Comparison of ENCODE assay signal across 16 cellular contexts in genomic region chr12:92462527-92462926, GRCh38.
DNase-seq lines count a peak whose midpoint lies in the region; ATAC-seq and TF ChIP-seq lines count a peak whose summit lies in the region.
"Had no signal": no experiment of that assay in that cellular context is flagged by ENCODE, and none has a peak within 500 bp of the region (broad histone marks: within the 10 kb centered on the region; RNA-seq: fewer than 3 reads in every experiment).

No MANE protein-coding gene starts in this region.

- ATAC-seq in CD4-positive, alpha-beta T cell (ENCODE audit: poor library complexity) = no peak
- ATAC-seq in activated naive CD8-positive, alpha-beta T cell treated with anti-CD3 and anti-CD28 coated beads, Interleukin-2, amount 50 U/mL, for 24 hours = no peak
- ATAC-seq in natural killer cell treated with Interleukin-12 subunit alpha and Interleukin-12 subunit beta and Interleukin-15 and Interleukin-18, amount 100 ng/mL, for 72 hours = no peak
- ATAC-seq in omental fat pad (ENCODE audit: low FRiP score) = no peak

- no peak for TF ChIP-seq CTCF in CD4-positive, alpha-beta T cell (IDR thresholded peaks at IDR 0.05)
- TF ChIP-seq CTCF in MM.1S (IDR thresholded peaks at IDR 0.05; ENCODE audit: low read length) (no peak), omental fat pad (IDR thresholded peaks at IDR 0.05) (no peak)

- no peaks in the 10 kb centered on the region for H3K9me3 ChIP-seq in CD4-positive, alpha-beta T cell (ENCODE audit: control insufficient read depth, low read length)
- H3K9me3 ChIP-seq in MM.1S (replicated peaks; ENCODE audit: insufficient read depth, low read length) = no peaks in the 10 kb centered on the region

- no peaks in the 10 kb centered on the region for H4K20me1 ChIP-seq in MM.1S (ENCODE audit: insufficient read depth, low read length)

- peaks cover 42% of the 10 kb centered on the region for H3K4me1 Mint-ChIP-seq in CD4-positive, alpha-beta T cell (ENCODE audit: low read depth)
- peaks cover 73% of the 10 kb centered on the region for H3K4me1 Mint-ChIP-seq in activated naive CD8-positive, alpha-beta T cell treated with anti-CD3 and anti-CD28 coated beads, Interleukin-2, amount 50 U/mL, for 24 hours
- H3K4me1 Mint-ChIP-seq in natural killer cell treated with Interleukin-12 subunit alpha and Interleukin-12 subunit beta and Interleukin-15 and Interleukin-18, amount 100 ng/mL, for 72 hours (ENCODE audit: low read depth in 2 of 2) = peaks cover 36 to 42% of the 10 kb centered on the region in 2 donors

- no peaks in the 10 kb centered on the region for H3K27me3 ChIP-seq in CD4-positive, alpha-beta T cell (ENCODE audit: control insufficient read depth, insufficient read depth, low read length)
- no peaks in the 10 kb centered on the region for H3K27me3 ChIP-seq in MM.1S (replicated peaks; ENCODE audit: insufficient read depth, low read length)
- H3K27me3 ChIP-seq: neural progenitor cell had no signal

- H3F3A ChIP-seq in MM.1S (ENCODE audit: insufficient read depth, low read length) = peaks cover 56% of the 10 kb centered on the region

- H3K27ac Mint-ChIP-seq in CD4-positive, alpha-beta T cell = peak overlapping the region; percentile 66
- H3K27ac Mint-ChIP-seq in activated naive CD8-positive, alpha-beta T cell treated with anti-CD3 and anti-CD28 coated beads, Interleukin-2, amount 50 U/mL, for 24 hours = peak overlapping the region; percentile 9
- H3K27ac Mint-ChIP-seq in natural killer cell treated with Interleukin-12 subunit alpha and Interleukin-12 subunit beta and Interleukin-15 and Interleukin-18, amount 100 ng/mL, for 72 hours = peak overlapping the region; percentile 69 to 77
- H3K27ac Mint-ChIP-seq: neural progenitor cell had no signal

- H3K36me3 Mint-ChIP-seq in CD4-positive, alpha-beta T cell (ENCODE audit: low read depth) = no peaks in the 10 kb centered on the region
- peaks cover 3% of the 10 kb centered on the region for H3K36me3 Mint-ChIP-seq in activated naive CD8-positive, alpha-beta T cell treated with anti-CD3 and anti-CD28 coated beads, Interleukin-2, amount 50 U/mL, for 24 hours (ENCODE audit: low read depth)
- H3K36me3 Mint-ChIP-seq in natural killer cell treated with Interleukin-12 subunit alpha and Interleukin-12 subunit beta and Interleukin-15 and Interleukin-18, amount 100 ng/mL, for 72 hours = peaks cover 4% of the 10 kb centered on the region
- H3K36me3 Mint-ChIP-seq: neural progenitor cell had no signal

- H3K9ac ChIP-seq in MM.1S (ENCODE audit: low read length) = peak overlapping the region; percentile 42; the same call in 1 of the 2 replicates
- H3K9ac ChIP-seq: neural progenitor cell had no signal

- H3K79me2 ChIP-seq in MM.1S (ENCODE audit: low read length) = no peaks in the 10 kb centered on the region

- no peak overlapping the region for H2AFZ ChIP-seq in MM.1S (ENCODE audit: low read length)
- H2AFZ ChIP-seq: neural progenitor cell had no signal

- DNase-seq in CD4-positive, alpha-beta T cell = no peak
- DNase-seq in MM.1S (peak; percentile 61), NOMO-1 treated with DMSO at 0.1 percent for 48 hours (lab: John Stamatoyannopoulos, UW; ENCODE audit: unreplicated experiment) (no peak), omental fat pad (ENCODE audit: low spot score) (no peak), GOT3 (lab: John Stamatoyannopoulos, UW) (no peak)
- no peak for DNase-seq in activated naive CD8-positive, alpha-beta T cell treated with anti-CD3 and anti-CD28 coated beads, Interleukin-2, amount 50 U/mL, for 24 hours
- no peak for DNase-seq in natural killer cell treated with Interleukin-12 subunit alpha and Interleukin-12 subunit beta and Interleukin-15 and Interleukin-18, amount 100 ng/mL, for 72 hours (ENCODE audit: low spot score)
- DNase-seq in stimulated activated CD4-positive, alpha-beta T cell treated with anti-CD3 and anti-CD28 coated beads, Interleukin-1b, Interleukin-23, amount 100 ng/mL, for 48 hours = no peak
- DNase-seq: activated effector memory CD4-positive, alpha-beta T cell treated with Interleukin-2 at 50 U/mL for 16 hours; amygdala; left colon; NCI-H1092 treated with DMSO at 0.1 percent for 48 hours; NCI-H2107; NCI-H524; SIG-M5 had no signal

- H3K27me3 Mint-ChIP-seq in CD4-positive, alpha-beta T cell = no peaks in the 10 kb centered on the region
- H3K27me3 Mint-ChIP-seq in activated naive CD8-positive, alpha-beta T cell treated with anti-CD3 and anti-CD28 coated beads, Interleukin-2, amount 50 U/mL, for 24 hours = no peaks in the 10 kb centered on the region
- H3K27me3 Mint-ChIP-seq in natural killer cell treated with Interleukin-12 subunit alpha and Interleukin-12 subunit beta and Interleukin-15 and Interleukin-18, amount 100 ng/mL, for 72 hours = no peaks in the 10 kb centered on the region

- intact Hi-C loops in CD4-positive, alpha-beta T cell (cut with DNase I, micrococcal nuclease) = no loop called here

- H3K36me3 ChIP-seq in MM.1S (replicated peaks; ENCODE audit: insufficient read depth, low read length) = no peaks in the 10 kb centered on the region
- H3K36me3 ChIP-seq: neural progenitor cell had no signal

- H3K4me2 ChIP-seq in MM.1S (ENCODE audit: low read depth, low read length) = peak overlapping the region; percentile 57
- H3K4me2 ChIP-seq: neural progenitor cell had no signal

- H3K4me1 ChIP-seq in MM.1S (ENCODE audit: low read length) = peaks cover 71% of the 10 kb centered on the region

- no peak overlapping the region for H3K4me3 Mint-ChIP-seq in CD4-positive, alpha-beta T cell
- no peak overlapping the region for H3K4me3 Mint-ChIP-seq in activated naive CD8-positive, alpha-beta T cell treated with anti-CD3 and anti-CD28 coated beads, Interleukin-2, amount 50 U/mL, for 24 hours
- no peak overlapping the region for H3K4me3 Mint-ChIP-seq in natural killer cell treated with Interleukin-12 subunit alpha and Interleukin-12 subunit beta and Interleukin-15 and Interleukin-18, amount 100 ng/mL, for 72 hours
- H3K4me3 Mint-ChIP-seq: neural progenitor cell had no signal

- no peak overlapping the region for H3K27ac ChIP-seq in CD4-positive, alpha-beta T cell (ENCODE audit: low read depth, low read length)
- peak overlapping the region; percentile 90 for H3K27ac ChIP-seq in MM.1S (ENCODE audit: low read length)
- H3K27ac ChIP-seq: neural progenitor cell had no signal

- H3K4me3 ChIP-seq in MM.1S (ENCODE audit: low read length) = no peak overlapping the region
- H3K4me3 ChIP-seq: neural progenitor cell had no signal

- CTCF ChIA-PET in CD4-positive, alpha-beta T cell (lab: Charles Lee) = no interaction called here

- H3K9me2 ChIP-seq in MM.1S (replicated peaks; ENCODE audit: insufficient read depth, low read length) = no peaks in the 10 kb centered on the region

- no peaks in the 10 kb centered on the region for H3K9me3 Mint-ChIP-seq in CD4-positive, alpha-beta T cell
- H3K9me3 Mint-ChIP-seq in activated naive CD8-positive, alpha-beta T cell treated with anti-CD3 and anti-CD28 coated beads, Interleukin-2, amount 50 U/mL, for 24 hours = peaks cover 5% of the 10 kb centered on the region
- H3K9me3 Mint-ChIP-seq in natural killer cell treated with Interleukin-12 subunit alpha and Interleukin-12 subunit beta and Interleukin-15 and Interleukin-18, amount 100 ng/mL, for 72 hours = peaks cover 8% of the 10 kb centered on the region

- POLR2A ChIA-PET in CD4-positive, alpha-beta T cell (lab: Charles Lee) = interaction anchor here (0.6 to 1.8 kb wide), 4 partner anchors 20 to 317 kb away, joined by 3 to 8 read pairs (median 4); partner anchors contain the start of gene BTG1

Comparison
In these comparisons a context has a peak if more than half of its experiments do, and no peak if none do; other contexts are left out.
1. H3K27ac Mint-ChIP-seq: peak in every context shown above with its lines; median percentile 73 in natural killer cell treated with Interleukin-12 subunit alpha and Interleukin-12 subunit beta and Interleukin-15 and Interleukin-18, amount 100 ng/mL, for 72 hours; 66 in CD4-positive, alpha-beta T cell; 9 in activated naive CD8-positive, alpha-beta T cell treated with anti-CD3 and anti-CD28 coated beads, Interleukin-2, amount 50 U/mL, for 24 hours.